ENCODE assay signal across 8 cellular contexts in the genomic region with DNA sequence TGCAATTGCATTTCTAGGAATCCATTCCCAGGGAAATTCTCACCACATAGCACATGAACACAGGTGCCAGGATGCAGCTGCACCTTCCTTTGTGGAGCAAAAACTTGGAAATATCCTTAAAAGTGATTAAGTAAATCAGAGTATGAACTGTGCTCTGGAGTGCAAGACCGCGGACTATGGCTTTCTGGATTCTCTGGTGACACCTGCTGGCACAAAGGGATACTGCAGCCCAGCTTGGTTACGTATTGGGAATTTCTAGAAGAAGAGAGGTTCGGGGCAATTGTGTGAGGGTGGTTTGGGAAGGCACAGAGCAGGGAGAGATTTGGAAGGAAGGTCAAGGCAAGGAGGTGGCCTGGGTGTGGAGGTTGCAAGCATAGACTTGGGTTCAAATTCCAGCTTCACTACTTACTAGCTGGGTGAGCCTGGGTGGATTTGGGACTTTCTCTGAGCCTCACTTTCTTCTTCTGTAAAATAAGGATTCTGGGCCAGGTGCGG. TPM values are rescaled to one million over a fixed set of nuclear protein-coding genes. Genes with fewer than 3 reads are reported as not detected.
DNase-seq lines count a peak whose midpoint lies in the region; ATAC-seq, FAIRE-seq and TF ChIP-seq lines count a peak whose summit lies in the region.

No MANE protein-coding gene starts in this region.

- no peak for FAIRE-seq in D721Med (lab: Jason Lieb, UNC)

- peak; percentile 53 for DNase-seq in D721Med (ENCODE audit: insufficient read length, low spot score)
- peak; percentile 90 for DNase-seq in Karpas-422
- DNase-seq in SHP77 (lab: John Stamatoyannopoulos, UW) = peak; percentile 46 to 58
- DNase-seq in activated effector memory CD4-positive, alpha-beta T cell treated with anti-CD3 and anti-CD28 coated beads, Interleukin-2, amount 50 U/mL, for 16 hours = peak; percentile 93
- DNase-seq in globus pallidus (ENCODE audit: low spot score) = peak; percentile 75
- DNase-seq in pons (ENCODE audit: low spot score) = peak; percentile 85
- peak; percentile 81 to 82 for DNase-seq in uterus

- H3K4me1 ChIP-seq in Karpas-422 (ENCODE audit: low read length) (peaks cover 8% of the 10 kb centered on the region), uterus (peaks cover 4 to 10% of the 10 kb centered on the region in 2 donors)

- no peak for TF ChIP-seq POLR2A in uterus (IDR thresholded peaks at IDR 0.05)

- no peak overlapping the region for H3K4me2 ChIP-seq in Karpas-422 (ENCODE audit: low read depth, low read length, poor library complexity, severe bottlenecking)

- H3K9me3 ChIP-seq in Karpas-422 (ENCODE audit: low read length) (no peaks in the 10 kb centered on the region), uterus (no peaks in the 10 kb centered on the region)

- H3K36me3 ChIP-seq in Karpas-422 (ENCODE audit: insufficient read depth, low read length) (no peaks in the 10 kb centered on the region), uterus (no peaks in the 10 kb centered on the region)

- no peak overlapping the region for H3K9ac ChIP-seq in Karpas-422 (ENCODE audit: low read length)

- ATAC-seq in GM19351 (IDR thresholded peaks at IDR 0.05; ENCODE audit: unreplicated experiment) = no peak

- H3K27me3 ChIP-seq in Karpas-422 (ENCODE audit: low read length) = no peaks in the 10 kb centered on the region
- H3K27me3 ChIP-seq in uterus = no peaks in the 10 kb centered on the region

- H3K27ac ChIP-seq in Karpas-422 (ENCODE audit: low read length) (no peak overlapping the region), uterus (no peak overlapping the region)

- peak; percentile 82 for TF ChIP-seq CTCF in D721Med (IDR thresholded peaks at IDR 0.05; ENCODE audit: insufficient read depth, missing control alignments)
- peak; percentile 90 to 95 (median 94) for TF ChIP-seq CTCF in uterus (IDR thresholded peaks at IDR 0.05)

- H3K9me2 ChIP-seq in Karpas-422 (replicated peaks; ENCODE audit: insufficient read depth, low read length) = no peaks in the 10 kb centered on the region

- no peak overlapping the region for H2AFZ ChIP-seq in Karpas-422 (ENCODE audit: low read length)

- H3K4me3 ChIP-seq in Karpas-422 (ENCODE audit: low read length) = no peak overlapping the region
- no peak overlapping the region for H3K4me3 ChIP-seq in uterus

- intact Hi-C loops in uterus (cut with DNase I; ENCODE audit: low total_unique reads) = no loop called here

- no peaks in the 10 kb centered on the region for H3K79me2 ChIP-seq in Karpas-422 (ENCODE audit: low read length)

- H4K20me1 ChIP-seq in Karpas-422 (ENCODE audit: insufficient read depth, low read depth, low read length) = no peaks in the 10 kb centered on the region

RNA-seq across cellular contexts. Expression of gene PEDS1, which starts 15.9 kb away (rescaled TPM):
- total RNA-seq in Karpas-422 (2014; rRNA removed; shearing (Covaris generic); ENCODE audit: low replicate concordance) = 14.5 and 29.7 TPM in 2 replicates
- total RNA-seq in uterus = 10 to 100 TPM in 1 of 4 donors, 1 to 10 TPM in 3; 1.5 to 19.8 (median 6.1) TPM

RNA-seq across cellular contexts. Expression of gene CEBPB, which starts 21.3 kb away (rescaled TPM):
- total RNA-seq in Karpas-422 (2014; rRNA removed; shearing (Covaris generic); ENCODE audit: low replicate concordance) = 24.4 and 49.1 TPM in 2 replicates
- 100 to 1,000 TPM in 1 of 4 donors, 10 to 100 TPM in 3; 15.6 to 100 (median 59.9) TPM for total RNA-seq in uterus

RNA-seq across cellular contexts. Expression of gene UBE2V1, which starts 56.4 kb away (rescaled TPM):
- total RNA-seq in Karpas-422 (2014; rRNA removed; shearing (Covaris generic); ENCODE audit: low replicate concordance) = 76.7 and 95.6 TPM in 2 replicates
- 100 to 1,000 TPM in 1 of 4 donors, 10 to 100 TPM in 3; 45.6 to 124 (median 62.9) TPM for total RNA-seq in uterus
